In genomic region chr6:35296931-35297330, GRCh38 we compare ENCODE assay signal across 9 cellular contexts. TPM values are rescaled to one million over a fixed set of nuclear protein-coding genes. Genes with fewer than 3 reads are reported as not detected.
A peak's percentile ranks its signal among the peaks of the same experiment; 100 is the strongest.
DNase-seq lines count a peak whose midpoint lies in the region; ATAC-seq and TF ChIP-seq lines count a peak whose summit lies in the region.
"Had no signal": no experiment of that assay in that cellular context is flagged by ENCODE, and none has a peak within 500 bp of the region (broad histone marks: within the 10 kb centered on the region; RNA-seq: fewer than 3 reads in every experiment).

No MANE protein-coding gene starts in this region.

- H3K4me1 ChIP-seq in CD4-positive, CD25-positive, alpha-beta regulatory T cell (ENCODE audit: control insufficient read depth, insufficient read depth, low read length, poor library complexity, severe bottlenecking): peaks cover 48% of the 10 kb centered on the region
- H3K4me1 ChIP-seq in HEK293 (ENCODE audit: control insufficient read depth, insufficient read depth, low read length) (no peaks in the 10 kb centered on the region), parathyroid adenoma (peaks cover 9% of the 10 kb centered on the region)

- POLR2A ChIA-PET in HEK293 (lab: Yijun Ruan, JAX): no interaction called here
- POLR2A ChIA-PET in activated CD8-positive, alpha-beta T cell treated with anti-CD3 and anti-CD28 coated beads, Interleukin-2, amount 10 ng/mL, durations not matched to agents 7 days and 5 days (lab: Charles Lee): interaction anchor here (0.8 to 6.7 kb wide), 10 partner anchors 11 to 201 kb away, joined by 3 to 59 read pairs (median 4); partner anchors contain the start of genes FANCE, PPARD and RPL10A

- H3K36me3 ChIP-seq in CD4-positive, CD25-positive, alpha-beta regulatory T cell (ENCODE audit: control insufficient read depth, insufficient read depth, low read length): peaks cover 18% of the 10 kb centered on the region
- H3K36me3 ChIP-seq in HEK293 (ENCODE audit: control insufficient read depth in 2 of 2, insufficient read depth in 1 of 2, low read length in 2 of 2) (peaks cover 0 to 35% of the 10 kb centered on the region in 2 experiments; a peak in 2 of 3 replicates), parathyroid adenoma (ENCODE audit: control insufficient read depth, insufficient read depth, low read length) (no peaks in the 10 kb centered on the region)

- CTCF ChIA-PET in HEK293 (lab: Yijun Ruan, JAX): interaction anchor here (0.6 to 5.9 kb wide), 15 partner anchors 9 to 440 kb away, joined by 3 to 74 read pairs (median 6); partner anchors contain the start of genes ARMC12 and FANCE
- CTCF ChIA-PET in activated CD8-positive, alpha-beta T cell treated with anti-CD3 and anti-CD28 coated beads, Interleukin-2, amount 10 ng/mL, durations not matched to agents 7 days and 5 days (lab: Charles Lee): interaction anchor here (0.6 to 16.7 kb wide), 19 partner anchors 10 to 306 kb away, joined by 3 to 446 read pairs (median 4); partner anchors contain the start of genes FANCE, PPARD, RPL10A and ZNF76

- no peak for ATAC-seq in CD4-positive, CD25-positive, alpha-beta regulatory T cell (ENCODE audit: low read depth in 2 of 2)
- ATAC-seq in activated CD8-positive, alpha-beta T cell treated with anti-CD3 and anti-CD28 coated beads, Interleukin-2, amount 10 ng/mL, durations not matched to agents 7 days and 5 days: no peak
- ATAC-seq in omental fat pad (ENCODE audit: low FRiP score): no peak
- no peak for ATAC-seq in HG02938 (IDR thresholded peaks at IDR 0.05; ENCODE audit: unreplicated experiment)

- no peaks in the 10 kb centered on the region for H3K27me3 Mint-ChIP-seq in CD4-positive, CD25-positive, alpha-beta regulatory T cell
- no peaks in the 10 kb centered on the region for H3K27me3 Mint-ChIP-seq in activated CD8-positive, alpha-beta T cell treated with anti-CD3 and anti-CD28 coated beads, Interleukin-2, amount 10 ng/mL, durations not matched to agents 7 days and 5 days (ENCODE audit: low read depth)
- H3K27me3 Mint-ChIP-seq: naive thymus-derived CD8-positive, alpha-beta T cell had no signal

- no peak for DNase-seq in CD4-positive, CD25-positive, alpha-beta regulatory T cell
- no peak for DNase-seq in activated CD8-positive, alpha-beta T cell treated with anti-CD3 and anti-CD28 coated beads, Interleukin-2, amount 10 ng/mL, durations not matched to agents 7 days and 5 days
- no peak for DNase-seq in omental fat pad (ENCODE audit: low spot score)
- no peak for DNase-seq in NCI-H510A treated with DMSO at 0.1 percent for 48 hours (lab: John Stamatoyannopoulos, UW)

- H3K27ac Mint-ChIP-seq in CD4-positive, CD25-positive, alpha-beta regulatory T cell: peak overlapping the region in 2 of 3 donors; percentile 82 to 97
- peak overlapping the region; percentile 98 for H3K27ac Mint-ChIP-seq in activated CD8-positive, alpha-beta T cell treated with anti-CD3 and anti-CD28 coated beads, Interleukin-2, amount 10 ng/mL, durations not matched to agents 7 days and 5 days

- H3K4me1 Mint-ChIP-seq in CD4-positive, CD25-positive, alpha-beta regulatory T cell: peaks cover 4 to 44% (median 31%) of the 10 kb centered on the region in 4 donors
- H3K4me1 Mint-ChIP-seq in activated CD8-positive, alpha-beta T cell treated with anti-CD3 and anti-CD28 coated beads, Interleukin-2, amount 10 ng/mL, durations not matched to agents 7 days and 5 days (ENCODE audit: low read depth): peaks cover 41% of the 10 kb centered on the region

- H3K4me3 Mint-ChIP-seq in CD4-positive, CD25-positive, alpha-beta regulatory T cell: peak overlapping the region; percentile 93 to 96 (median 95)
- H3K4me3 Mint-ChIP-seq in activated CD8-positive, alpha-beta T cell treated with anti-CD3 and anti-CD28 coated beads, Interleukin-2, amount 10 ng/mL, durations not matched to agents 7 days and 5 days: no peak overlapping the region

- no peak overlapping the region for H3K9ac ChIP-seq in parathyroid adenoma

- H3K27me3 ChIP-seq in CD4-positive, CD25-positive, alpha-beta regulatory T cell (ENCODE audit: control insufficient read depth, insufficient read depth, low read length): no peaks in the 10 kb centered on the region
- H3K27me3 ChIP-seq in parathyroid adenoma (ENCODE audit: control insufficient read depth, insufficient read depth, low read length): no peaks in the 10 kb centered on the region
- H3K27me3 ChIP-seq: cardiac muscle cell had no signal

- H2AFZ ChIP-seq in parathyroid adenoma: peak overlapping the region; percentile 20

- H3K79me2 ChIP-seq in parathyroid adenoma: no peaks in the 10 kb centered on the region

- H3K9me3 ChIP-seq in CD4-positive, CD25-positive, alpha-beta regulatory T cell (ENCODE audit: control insufficient read depth in 2 of 2, low read length in 2 of 2): no peaks in the 10 kb centered on the region
- H3K9me3 ChIP-seq in HEK293 (ENCODE audit: control insufficient read depth, insufficient read depth, low read depth, low read length): no peaks in the 10 kb centered on the region
- H3K9me3 ChIP-seq in parathyroid adenoma (ENCODE audit: control insufficient read depth, low read length): no peaks in the 10 kb centered on the region

- no peak overlapping the region for H3K4me2 ChIP-seq in parathyroid adenoma (ENCODE audit: low read length)

- peaks cover 15% of the 10 kb centered on the region for H3K36me3 Mint-ChIP-seq in CD4-positive, CD25-positive, alpha-beta regulatory T cell
- peaks cover 53% of the 10 kb centered on the region for H3K36me3 Mint-ChIP-seq in activated CD8-positive, alpha-beta T cell treated with anti-CD3 and anti-CD28 coated beads, Interleukin-2, amount 10 ng/mL, durations not matched to agents 7 days and 5 days (ENCODE audit: low read depth)

- H3K27ac ChIP-seq in CD4-positive, CD25-positive, alpha-beta regulatory T cell (ENCODE audit: insufficient read depth, low read length, poor library complexity, severe bottlenecking): peak overlapping the region; percentile 51
- H3K27ac ChIP-seq in HEK293 (ENCODE audit: extremely low read depth, low read depth, low read length) (no peak overlapping the region), parathyroid adenoma (no peak overlapping the region)
- H3K27ac ChIP-seq: cardiac muscle cell had no signal

- no peak overlapping the region for H3K4me3 ChIP-seq in CD4-positive, CD25-positive, alpha-beta regulatory T cell (ENCODE audit: low read depth, low read length)
- no peak overlapping the region for H3K4me3 ChIP-seq in HEK293 (ENCODE audit: low read depth, low read length)
- no peak overlapping the region for H3K4me3 ChIP-seq in parathyroid adenoma (ENCODE audit: low read depth, low read length)
- H3K4me3 ChIP-seq: cardiac muscle cell had no signal

- TF ChIP-seq CTCF in HEK293 (tag by site-specific recombination; IDR thresholded peaks at IDR 0.05): no peak
- no peak for TF ChIP-seq CTCF in parathyroid adenoma (IDR thresholded peaks at IDR 0.05)
- TF ChIP-seq CTCF in omental fat pad (IDR thresholded peaks at IDR 0.05): no peak

- H3K9me3 Mint-ChIP-seq in CD4-positive, CD25-positive, alpha-beta regulatory T cell: no peaks in the 10 kb centered on the region
- no peaks in the 10 kb centered on the region for H3K9me3 Mint-ChIP-seq in activated CD8-positive, alpha-beta T cell treated with anti-CD3 and anti-CD28 coated beads, Interleukin-2, amount 10 ng/mL, durations not matched to agents 7 days and 5 days (ENCODE audit: insufficient read depth)
- H3K9me3 Mint-ChIP-seq: naive thymus-derived CD8-positive, alpha-beta T cell had no signal

TF ChIP-seq in HEK293, 187 proteins besides CTCF, POLR2A, EP300 and RAD21 (continues in another document):
- TF ChIP-seq KLF1 (tag by site-specific recombination; IDR thresholded peaks at IDR 0.05) (0 out of 2 replicates have a peak, but pooled peaks have one; percentile 23), KLF9 (tag by site-specific recombination; IDR thresholded peaks at IDR 0.05; ENCODE audit: low read depth) (0 out of 2 replicates have a peak, but pooled peaks have one; percentile 25)

RNA-seq across cellular contexts. Expression of gene DEF6, which starts 0.7 kb away (rescaled TPM):
- 247 TPM for total RNA-seq in CD4-positive, CD25-positive, alpha-beta regulatory T cell
- polyA plus RNA-seq in CD4-positive, CD25-positive, alpha-beta regulatory T cell: 100 to 1,000 TPM; 134 to 142 (median 139) TPM
- 100 to 1,000 TPM; 191 to 195 TPM for total RNA-seq in activated CD8-positive, alpha-beta T cell treated with anti-CD3 and anti-CD28 coated beads, Interleukin-2, amount 10 ng/mL, durations not matched to agents 7 days and 5 days
- 10 to 100 TPM in 2 of 4 donors, 1 to 10 TPM in 2; 6.6 to 17.4 (median 9.3) TPM for total RNA-seq in omental fat pad

RNA-seq across cellular contexts. Expression of gene ZNF76, which starts 37.4 kb away (rescaled TPM):
- 66.6 TPM for total RNA-seq in CD4-positive, CD25-positive, alpha-beta regulatory T cell
- polyA plus RNA-seq in CD4-positive, CD25-positive, alpha-beta regulatory T cell: 10 to 100 TPM; 18.7 to 25.1 (median 20.5) TPM
- total RNA-seq in activated CD8-positive, alpha-beta T cell treated with anti-CD3 and anti-CD28 coated beads, Interleukin-2, amount 10 ng/mL, durations not matched to agents 7 days and 5 days: 10 to 100 TPM; 39.4 to 41.6 TPM
- total RNA-seq in omental fat pad: 10 to 100 TPM; 27.7 to 53.5 (median 33.6) TPM

RNA-seq across cellular contexts. Expression of gene PPARD, which starts 45.4 kb away (rescaled TPM):
- total RNA-seq in CD4-positive, CD25-positive, alpha-beta regulatory T cell: 37.3 TPM
- 1 to 10 TPM; 3.8 to 6.6 (median 5.1) TPM for polyA plus RNA-seq in CD4-positive, CD25-positive, alpha-beta regulatory T cell
- 10 to 100 TPM; 36.3 to 36.7 TPM for total RNA-seq in activated CD8-positive, alpha-beta T cell treated with anti-CD3 and anti-CD28 coated beads, Interleukin-2, amount 10 ng/mL, durations not matched to agents 7 days and 5 days
- total RNA-seq in omental fat pad: 10 to 100 TPM in 3 of 4 donors, 1 to 10 TPM in 1; 6.4 to 37.6 (median 14.3) TPM

Comparison
In these comparisons a context has a peak if more than half of its experiments do, and no peak if none do; other contexts are left out.
1. RNA of gene DEF6, which starts 0.7 kb away (total RNA-seq): 247 TPM in CD4-positive, CD25-positive, alpha-beta regulatory T cell (single experiment) and 191 to 195 TPM in activated CD8-positive, alpha-beta T cell treated with anti-CD3 and anti-CD28 coated beads, Interleukin-2, amount 10 ng/mL, durations not matched to agents 7 days and 5 days; 6.6 to 17.4 TPM in omental fat pad; every median in the first group is over 10 times any median in the second.